Comparison of ENCODE assay signal across 1 cellular context in genomic region chr19:14347999-14348889, GRCh38.
TF ChIP-seq lines count a peak whose summit lies in the region.

No MANE protein-coding gene starts in this region.

TF ChIP-seq in GM12878, 131 proteins besides CTCF, POLR2A, EP300 and RAD21 (continued from another document):
- TF ChIP-seq IRF5 (IDR thresholded peaks at IDR 0.05; ENCODE audit: borderline replicate concordance) (no peak), NR2F1 (conservative IDR thresholded peaks at IDR 0.05) (0 out of 2 replicates have a peak, but pooled peaks have one; percentile 20), DPF2 (IDR thresholded peaks at IDR 0.05) (peak; percentile 87), GATAD2B (conservative IDR thresholded peaks at IDR 0.05; ENCODE audit: low read depth) (0 out of 2 replicates have a peak, but pooled peaks have one; percentile 26), BHLHE40 (IDR thresholded peaks at IDR 0.05; ENCODE audit: borderline replicate concordance in 1 of 2, low read depth in 2 of 2, low read length in 1 of 2) (peak in 1 of 2 experiments; percentile 43; a peak in 2 of 4 replicates), KAT2A (conservative IDR thresholded peaks at IDR 0.05; ENCODE audit: control insufficient read depth, low read depth, low read length) (no peak), YBX1 (IDR thresholded peaks at IDR 0.05) (no peak), POLR2AphosphoS5 (IDR thresholded peaks at IDR 0.05; ENCODE audit: low read length) (no peak), IKZF1 (conservative IDR thresholded peaks at IDR 0.05) (peak; percentile 63), ZNF592 (IDR thresholded peaks at IDR 0.05) (no peak), SMARCA5 (IDR thresholded peaks at IDR 0.05) (peak; percentile 91), MYB (IDR thresholded peaks at IDR 0.05; ENCODE audit: borderline replicate concordance, low read depth, low read length) (no peak), YY1 (IDR thresholded peaks at IDR 0.05; ENCODE audit: low read depth, low read length) (peak; percentile 66; the same call in 1 of the 2 replicates), EGR1 (IDR thresholded peaks at IDR 0.05; ENCODE audit: borderline replicate concordance in 1 of 2, low read depth in 2 of 2, low read length in 2 of 2) (peak in 1 of 2 experiments; percentile 74; a peak in 1 of 3 replicates), ZNF687 (IDR thresholded peaks at IDR 0.05) (no peak), MEF2B (IDR thresholded peaks at IDR 0.05; ENCODE audit: partially characterized antibody, poor library complexity, severe bottlenecking) (peak; percentile 28), CBFB (IDR thresholded peaks at IDR 0.05; ENCODE audit: low read depth) (no peak), NBN (IDR thresholded peaks at IDR 0.05) (0 out of 2 replicates have a peak, but pooled peaks have one; percentile 22), ZNF217 (IDR thresholded peaks at IDR 0.05) (peak; percentile 73; the same call in 1 of the 2 replicates), ZSCAN29 (IDR thresholded peaks at IDR 0.05) (0 out of 2 replicates have a peak, but pooled peaks have one; percentile 24), SMC3 (IDR thresholded peaks at IDR 0.05; ENCODE audit: borderline replicate concordance, low read length) (peak; percentile 89), EED (IDR thresholded peaks at IDR 0.05; ENCODE audit: low read depth) (no peak), RB1 (IDR thresholded peaks at IDR 0.05; ENCODE audit: borderline replicate concordance) (peak; percentile 90; the same call in 1 of the 2 replicates)
- TF ChIP-seq, protein P1, sequence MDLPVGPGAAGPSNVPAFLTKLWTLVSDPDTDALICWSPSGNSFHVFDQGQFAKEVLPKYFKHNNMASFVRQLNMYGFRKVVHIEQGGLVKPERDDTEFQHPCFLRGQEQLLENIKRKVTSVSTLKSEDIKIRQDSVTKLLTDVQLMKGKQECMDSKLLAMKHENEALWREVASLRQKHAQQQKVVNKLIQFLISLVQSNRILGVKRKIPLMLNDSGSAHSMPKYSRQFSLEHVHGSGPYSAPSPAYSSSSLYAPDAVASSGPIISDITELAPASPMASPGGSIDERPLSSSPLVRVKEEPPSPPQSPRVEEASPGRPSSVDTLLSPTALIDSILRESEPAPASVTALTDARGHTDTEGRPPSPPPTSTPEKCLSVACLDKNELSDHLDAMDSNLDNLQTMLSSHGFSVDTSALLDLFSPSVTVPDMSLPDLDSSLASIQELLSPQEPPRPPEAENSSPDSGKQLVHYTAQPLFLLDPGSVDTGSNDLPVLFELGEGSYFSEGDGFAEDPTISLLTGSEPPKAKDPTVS (IDR thresholded peaks at IDR 0.05; ENCODE audit: low read depth, low read length), result no peak
- TF ChIP-seq, protein P2, sequence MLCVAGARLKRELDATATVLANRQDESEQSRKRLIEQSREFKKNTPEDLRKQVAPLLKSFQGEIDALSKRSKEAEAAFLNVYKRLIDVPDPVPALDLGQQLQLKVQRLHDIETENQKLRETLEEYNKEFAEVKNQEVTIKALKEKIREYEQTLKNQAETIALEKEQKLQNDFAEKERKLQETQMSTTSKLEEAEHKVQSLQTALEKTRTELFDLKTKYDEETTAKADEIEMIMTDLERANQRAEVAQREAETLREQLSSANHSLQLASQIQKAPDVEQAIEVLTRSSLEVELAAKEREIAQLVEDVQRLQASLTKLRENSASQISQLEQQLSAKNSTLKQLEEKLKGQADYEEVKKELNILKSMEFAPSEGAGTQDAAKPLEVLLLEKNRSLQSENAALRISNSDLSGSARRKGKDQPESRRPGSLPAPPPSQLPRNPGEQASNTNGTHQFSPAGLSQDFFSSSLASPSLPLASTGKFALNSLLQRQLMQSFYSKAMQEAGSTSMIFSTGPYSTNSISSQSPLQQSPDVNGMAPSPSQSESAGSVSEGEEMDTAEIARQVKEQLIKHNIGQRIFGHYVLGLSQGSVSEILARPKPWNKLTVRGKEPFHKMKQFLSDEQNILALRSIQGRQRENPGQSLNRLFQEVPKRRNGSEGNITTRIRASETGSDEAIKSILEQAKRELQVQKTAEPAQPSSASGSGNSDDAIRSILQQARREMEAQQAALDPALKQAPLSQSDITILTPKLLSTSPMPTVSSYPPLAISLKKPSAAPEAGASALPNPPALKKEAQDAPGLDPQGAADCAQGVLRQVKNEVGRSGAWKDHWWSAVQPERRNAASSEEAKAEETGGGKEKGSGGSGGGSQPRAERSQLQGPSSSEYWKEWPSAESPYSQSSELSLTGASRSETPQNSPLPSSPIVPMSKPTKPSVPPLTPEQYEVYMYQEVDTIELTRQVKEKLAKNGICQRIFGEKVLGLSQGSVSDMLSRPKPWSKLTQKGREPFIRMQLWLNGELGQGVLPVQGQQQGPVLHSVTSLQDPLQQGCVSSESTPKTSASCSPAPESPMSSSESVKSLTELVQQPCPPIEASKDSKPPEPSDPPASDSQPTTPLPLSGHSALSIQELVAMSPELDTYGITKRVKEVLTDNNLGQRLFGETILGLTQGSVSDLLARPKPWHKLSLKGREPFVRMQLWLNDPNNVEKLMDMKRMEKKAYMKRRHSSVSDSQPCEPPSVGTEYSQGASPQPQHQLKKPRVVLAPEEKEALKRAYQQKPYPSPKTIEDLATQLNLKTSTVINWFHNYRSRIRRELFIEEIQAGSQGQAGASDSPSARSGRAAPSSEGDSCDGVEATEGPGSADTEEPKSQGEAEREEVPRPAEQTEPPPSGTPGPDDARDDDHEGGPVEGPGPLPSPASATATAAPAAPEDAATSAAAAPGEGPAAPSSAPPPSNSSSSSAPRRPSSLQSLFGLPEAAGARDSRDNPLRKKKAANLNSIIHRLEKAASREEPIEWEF (IDR thresholded peaks at IDR 0.05; ENCODE audit: insufficient replicate concordance, low read depth, low read length), result no peak
